In the genomic region with DNA sequence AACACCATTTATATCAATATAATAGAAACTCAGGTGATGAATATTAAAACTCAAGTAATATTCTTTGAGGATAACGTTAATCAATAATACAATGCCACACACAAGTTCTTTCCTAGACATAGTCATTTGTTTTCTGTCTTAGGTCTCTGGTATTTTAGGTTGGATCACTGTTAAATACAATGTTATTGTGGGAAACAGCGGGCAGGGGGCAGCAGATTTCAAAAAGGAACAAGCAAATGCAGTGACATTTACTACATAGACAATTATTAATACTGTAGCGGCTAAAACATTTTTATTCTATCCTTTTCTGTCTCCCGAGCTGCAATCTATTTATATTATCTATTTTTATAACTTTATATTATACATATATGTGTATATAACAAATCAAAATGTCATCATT, we compare ENCODE assay signal across 10 cellular contexts.
DNase-seq lines count a peak whose midpoint lies in the region; ATAC-seq, FAIRE-seq and TF ChIP-seq lines count a peak whose summit lies in the region.
"Had no signal": no experiment of that assay in that cellular context is flagged by ENCODE, and none has a peak within 500 bp of the region (broad histone marks: within the 10 kb centered on the region; RNA-seq: fewer than 3 reads in every experiment).

No MANE protein-coding gene starts in this region.

- H3K4me1 Mint-ChIP-seq in activated T-helper 2 cell treated with anti-CD3 and anti-CD28 coated beads, Interferon-gamma antibody, Interleukin-2, Interleukin-4, amounts not matched to agents 10 μg/mL and 5 μg/mL and 100 μg/mL, durations not matched to agents 14 hours and 24 hours and 36 hours (ENCODE audit: low read depth) = no peaks in the 10 kb centered on the region
- H3K4me1 Mint-ChIP-seq in T-cell = no peaks in the 10 kb centered on the region
- H3K4me1 Mint-ChIP-seq: activated B cell treated with CpG ODN at 0.5 μM for 24 hours had no signal

- no peak overlapping the region for H3K27ac ChIP-seq in left ventricle myocardium inferior (replicated peaks)
- H3K27ac ChIP-seq: neutrophil had no signal

- CTCF ChIA-PET in T-cell (lab: Charles Lee) = no interaction called here

- DNase-seq in DMS53 treated with DMSO at 0.1 percent for 48 hours (lab: John Stamatoyannopoulos, UW; ENCODE audit: unreplicated experiment) (peak; percentile 60), GM20000 (ENCODE audit: low spot score) (peak; percentile 37), left ventricle myocardium inferior (no peak), T-cell (no peak)
- peak; percentile 12 for DNase-seq in Jurkat, Clone E6-1 (ENCODE audit: low read depth, low spot score)
- no peak for DNase-seq in activated T-helper 2 cell treated with anti-CD3 and anti-CD28 coated beads, Interferon-gamma antibody, Interleukin-2, Interleukin-4, amounts not matched to agents 10 μg/mL and 5 μg/mL and 100 μg/mL, durations not matched to agents 14 hours and 24 hours and 36 hours (ENCODE audit: low spot score)
- DNase-seq: activated B cell treated with CpG ODN at 0.5 μM for 24 hours had no signal

- H3K9me3 Mint-ChIP-seq in activated T-helper 2 cell treated with anti-CD3 and anti-CD28 coated beads, Interferon-gamma antibody, Interleukin-2, Interleukin-4, amounts not matched to agents 10 μg/mL and 5 μg/mL and 100 μg/mL, durations not matched to agents 14 hours and 24 hours and 36 hours = no peaks in the 10 kb centered on the region
- no peaks in the 10 kb centered on the region for H3K9me3 Mint-ChIP-seq in T-cell
- H3K9me3 Mint-ChIP-seq: activated B cell treated with CpG ODN at 0.5 μM for 24 hours had no signal

- H3K27ac Mint-ChIP-seq in activated T-helper 2 cell treated with anti-CD3 and anti-CD28 coated beads, Interferon-gamma antibody, Interleukin-2, Interleukin-4, amounts not matched to agents 10 μg/mL and 5 μg/mL and 100 μg/mL, durations not matched to agents 14 hours and 24 hours and 36 hours = no peak overlapping the region
- no peak overlapping the region for H3K27ac Mint-ChIP-seq in T-cell
- H3K27ac Mint-ChIP-seq: activated B cell treated with CpG ODN at 0.5 μM for 24 hours had no signal

- no peaks in the 10 kb centered on the region for H3K36me3 ChIP-seq in left ventricle myocardium inferior
- H3K36me3 ChIP-seq: neutrophil had no signal

- H3K36me3 Mint-ChIP-seq in activated T-helper 2 cell treated with anti-CD3 and anti-CD28 coated beads, Interferon-gamma antibody, Interleukin-2, Interleukin-4, amounts not matched to agents 10 μg/mL and 5 μg/mL and 100 μg/mL, durations not matched to agents 14 hours and 24 hours and 36 hours (ENCODE audit: low read depth) = no peaks in the 10 kb centered on the region
- no peaks in the 10 kb centered on the region for H3K36me3 Mint-ChIP-seq in T-cell

- intact Hi-C loops in left ventricle myocardium inferior (cut with micrococcal nuclease) = no loop called here
- intact Hi-C loops in activated T-helper 2 cell treated with anti-CD3 and anti-CD28 coated beads, Interferon-gamma antibody, Interleukin-2, Interleukin-4, amounts not matched to agents 10 μg/mL and 5 μg/mL and 100 μg/mL, durations not matched to agents 14 hours and 24 hours and 36 hours (cut with micrococcal nuclease) = no loop called here

- no peak for ATAC-seq in T-cell (replicated peaks in 1 of 4)
- ATAC-seq in GM21360 (IDR thresholded peaks at IDR 0.05; ENCODE audit: unreplicated experiment) = no peak

- TF ChIP-seq CTCF in GM20000 (IDR thresholded peaks at IDR 0.05; ENCODE audit: extremely low read depth, missing control alignments) (peak; percentile 43), left ventricle myocardium inferior (IDR thresholded peaks at IDR 0.05; ENCODE audit: borderline replicate concordance) (peak; percentile 42)

- H3K27me3 Mint-ChIP-seq in activated T-helper 2 cell treated with anti-CD3 and anti-CD28 coated beads, Interferon-gamma antibody, Interleukin-2, Interleukin-4, amounts not matched to agents 10 μg/mL and 5 μg/mL and 100 μg/mL, durations not matched to agents 14 hours and 24 hours and 36 hours (ENCODE audit: low read depth) = no peaks in the 10 kb centered on the region
- H3K27me3 Mint-ChIP-seq in T-cell = no peaks in the 10 kb centered on the region
- H3K27me3 Mint-ChIP-seq: activated B cell treated with CpG ODN at 0.5 μM for 24 hours had no signal

- H3K9me3 ChIP-seq in left ventricle myocardium inferior (replicated peaks) = no peaks in the 10 kb centered on the region
- H3K9me3 ChIP-seq: neutrophil had no signal

- POLR2A ChIA-PET in T-cell (lab: Charles Lee) = no interaction called here

- no peak overlapping the region for H3K4me3 ChIP-seq in Jurkat, Clone E6-1 (ENCODE audit: low read length)
- H3K4me3 ChIP-seq in left ventricle myocardium inferior = no peak overlapping the region

- FAIRE-seq in TTC549 (lab: Jason Lieb, UNC) = peak; percentile 80

- H3K4me1 ChIP-seq in left ventricle myocardium inferior = no peaks in the 10 kb centered on the region

- no peak overlapping the region for H3K4me3 Mint-ChIP-seq in activated T-helper 2 cell treated with anti-CD3 and anti-CD28 coated beads, Interferon-gamma antibody, Interleukin-2, Interleukin-4, amounts not matched to agents 10 μg/mL and 5 μg/mL and 100 μg/mL, durations not matched to agents 14 hours and 24 hours and 36 hours (ENCODE audit: low read depth)
- H3K4me3 Mint-ChIP-seq in T-cell = no peak overlapping the region
- H3K4me3 Mint-ChIP-seq: activated B cell treated with CpG ODN at 0.5 μM for 24 hours had no signal

- no peaks in the 10 kb centered on the region for H3K27me3 ChIP-seq in left ventricle myocardium inferior (ENCODE audit: low read depth)
- H3K27me3 ChIP-seq: neutrophil had no signal

Comparison
In these comparisons a context has a peak if more than half of its experiments do, and no peak if none do; other contexts are left out.
1. DNase-seq: peak in DMS53 treated with DMSO at 0.1 percent for 48 hours (single experiment), GM20000 (single experiment) and Jurkat, Clone E6-1 (single experiment); none in left ventricle myocardium inferior (single experiment), activated T-helper 2 cell treated with anti-CD3 and anti-CD28 coated beads, Interferon-gamma antibody, Interleukin-2, Interleukin-4, amounts not matched to agents 10 μg/mL and 5 μg/mL and 100 μg/mL, durations not matched to agents 14 hours and 24 hours and 36 hours (single experiment) and T-cell (0 of 34).